In the genomic region with DNA sequence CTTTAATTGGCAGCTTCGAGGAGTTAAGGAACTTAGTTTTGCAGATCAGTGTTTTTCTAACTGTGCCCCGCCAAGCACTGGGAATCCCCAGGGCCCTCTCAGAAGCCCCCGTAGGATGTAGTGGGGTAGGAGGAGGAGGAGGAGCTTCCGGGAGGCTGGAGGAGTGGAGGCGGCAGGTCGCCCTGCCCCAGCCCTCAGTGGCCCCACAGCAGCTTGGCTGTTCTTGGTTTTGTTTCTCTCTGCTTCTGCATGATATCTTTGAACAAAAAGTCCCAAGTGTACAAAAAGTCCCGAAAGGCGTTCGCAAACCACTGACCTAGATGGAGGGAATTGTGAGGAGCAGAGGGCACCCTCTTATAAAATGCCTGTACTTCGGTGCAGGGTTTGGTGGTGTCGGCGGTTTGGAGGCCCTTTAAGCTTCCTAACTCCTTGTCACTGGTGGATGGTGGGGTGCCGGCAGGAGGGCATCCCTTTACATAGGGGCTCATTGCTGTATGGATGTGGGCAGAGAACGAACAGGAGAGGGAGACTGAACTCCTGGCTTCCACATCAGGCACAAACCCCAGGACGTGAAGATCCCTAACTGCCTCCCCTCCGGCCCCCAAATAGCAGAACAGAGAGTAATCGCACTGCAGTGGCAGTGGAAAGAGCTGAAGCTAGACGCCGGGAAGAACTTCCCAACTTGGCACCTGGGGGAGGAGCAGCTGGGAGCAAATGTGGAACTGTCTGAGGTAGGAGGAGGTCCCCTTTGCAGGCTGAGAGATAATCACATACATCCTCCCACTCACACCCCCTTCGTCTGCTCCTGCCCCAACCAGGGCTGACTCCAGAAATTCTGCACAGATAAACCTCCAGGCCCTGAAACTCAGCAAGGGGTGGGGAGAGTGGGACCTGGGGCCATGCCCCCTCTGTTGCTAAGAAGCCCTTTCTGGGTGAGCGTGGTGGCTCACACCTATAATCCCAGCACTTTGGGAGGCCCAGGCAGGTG, we compare ENCODE assay signal across 13 cellular contexts. TPM values are rescaled to one million over a fixed set of nuclear protein-coding genes. Genes with fewer than 3 reads are reported as not detected.
DNase-seq lines count a peak whose midpoint lies in the region; ATAC-seq, FAIRE-seq and TF ChIP-seq lines count a peak whose summit lies in the region.
"Had no signal": no experiment of that assay in that cellular context is flagged by ENCODE, and none has a peak within 500 bp of the region (broad histone marks: within the 10 kb centered on the region; RNA-seq: fewer than 3 reads in every experiment).

No MANE protein-coding gene starts in this region.

- peak overlapping the region; percentile 3 for H3K9ac ChIP-seq in neural cell (ENCODE audit: low read length)

- no peaks in the 10 kb centered on the region for H4K20me1 ChIP-seq in neural cell (ENCODE audit: insufficient read depth)

- H3K4me2 ChIP-seq in neural cell (ENCODE audit: low read length) = no peak overlapping the region

- H3K36me3 ChIP-seq in neural cell (ENCODE audit: insufficient read depth, low read length) (no peaks in the 10 kb centered on the region), WERI-Rb-1 (no peaks in the 10 kb centered on the region)

- no peaks in the 10 kb centered on the region for H3K27me3 ChIP-seq in neural cell (ENCODE audit: insufficient read depth, low read depth, low read length)
- H3K27me3 ChIP-seq in WERI-Rb-1 (ENCODE audit: insufficient read depth, low read depth, severe bottlenecking) = no peaks in the 10 kb centered on the region

- H3K4me3 ChIP-seq in neural cell (ENCODE audit: low read length) (peak overlapping the region; percentile 32), WERI-Rb-1 (ENCODE audit: low read depth, low read length) (no peak overlapping the region)
- H3K4me3 ChIP-seq: psoas muscle had no signal

- H2AFZ ChIP-seq in neural cell (ENCODE audit: low read depth, low read length) = no peak overlapping the region

- H3K27ac ChIP-seq in neural cell (ENCODE audit: low read length) (peak overlapping the region; percentile 30), WERI-Rb-1 (no peak overlapping the region)
- H3K27ac ChIP-seq: psoas muscle had no signal

- H3K9me3 ChIP-seq in neural cell (ENCODE audit: low read length) = no peaks in the 10 kb centered on the region
- no peaks in the 10 kb centered on the region for H3K9me3 ChIP-seq in WERI-Rb-1 (ENCODE audit: severe bottlenecking)
- H3K9me3 ChIP-seq: psoas muscle had no signal

- no peak for TF ChIP-seq RAD21 in neural cell (conservative IDR thresholded peaks at IDR 0.05)

- FAIRE-seq in H54 (lab: Jason Lieb, UNC) = no peak

- DNase-seq in D341Med (ENCODE audit: low spot score) = peak; percentile 53
- peak; percentile 45 for DNase-seq in GM19238 (ENCODE audit: insufficient read length, low spot score)
- DNase-seq in OCI-M1 (lab: John Stamatoyannopoulos, UW) = peak; percentile 52
- DNase-seq in WERI-Rb-1 = no peak
- no peak for DNase-seq in DMS114 treated with DMSO at 0.1 percent for 48 hours (lab: John Stamatoyannopoulos, UW; ENCODE audit: unreplicated experiment)
- DNase-seq in H54 (ENCODE audit: insufficient read length, low spot score) = no peak
- DNase-seq: EL, NCI-H1092, NCI-H510A, psoas muscle, T-helper 9 cell had no signal

- no peaks in the 10 kb centered on the region for H3K79me2 ChIP-seq in neural cell (replicated peaks; ENCODE audit: insufficient read depth, low read length)

- no peak for ATAC-seq in GM19463 (IDR thresholded peaks at IDR 0.05; ENCODE audit: unreplicated experiment)
- ATAC-seq: psoas muscle had no signal

- no peak for TF ChIP-seq POLR2A in H54 (IDR thresholded peaks at IDR 0.05; ENCODE audit: low read depth, low read length)

- TF ChIP-seq CTCF in neural cell (IDR thresholded peaks at IDR 0.05; ENCODE audit: poor library complexity, severe bottlenecking) (no peak), WERI-Rb-1 (IDR thresholded peaks at IDR 0.05; ENCODE audit: low read depth, low read length) (no peak)

- no peaks in the 10 kb centered on the region for H3F3A ChIP-seq in neural cell (ENCODE audit: insufficient read depth, low read length, poor library complexity, severe bottlenecking)

- H3K9me2 ChIP-seq in neural cell (ENCODE audit: insufficient read depth, low read length) = no peaks in the 10 kb centered on the region

- no peak for TF ChIP-seq EP300 in neural cell (conservative IDR thresholded peaks at IDR 0.05; ENCODE audit: poor library complexity, severe bottlenecking)

TF ChIP-seq in neural cell, 6 proteins besides CTCF, POLR2A, EP300 and RAD21:
- TF ChIP-seq REST (IDR thresholded peaks at IDR 0.05; ENCODE audit: borderline replicate concordance) (no peak), TAF1 (IDR thresholded peaks at IDR 0.05; ENCODE audit: low read depth) (no peak), POLR2AphosphoS5 (IDR thresholded peaks at IDR 0.05) (no peak), SMC3 (conservative IDR thresholded peaks at IDR 0.05; ENCODE audit: poor library complexity) (no peak), MXI1 (conservative IDR thresholded peaks at IDR 0.05; ENCODE audit: poor library complexity, severe bottlenecking) (no peak), EZH2 (IDR thresholded peaks at IDR 0.05; ENCODE audit: borderline replicate concordance, insufficient read depth, low read length, poor library complexity, severe bottlenecking) (no peak)

RNA-seq across cellular contexts. Expression of gene EPOP, which starts 20.1 kb away (rescaled TPM):
- polyA plus RNA-seq in neural cell = 1.1 and 1.5 TPM in 2 replicates
- 2.2 and 2.3 TPM in 2 replicates for polyA minus RNA-seq in neural cell

RNA-seq across cellular contexts. Expression of gene SRCIN1, which starts 49.0 kb away (rescaled TPM):
- polyA plus RNA-seq in neural cell = 18.0 and 22.8 TPM in 2 replicates
- 52.8 and 59.2 TPM in 2 replicates for polyA minus RNA-seq in neural cell

RNA-seq across cellular contexts. Expression of gene MLLT6, which starts 50.4 kb away (rescaled TPM):
- 19.7 and 26.0 TPM in 2 replicates for polyA plus RNA-seq in neural cell
- 44.8 and 47.6 TPM in 2 replicates for polyA minus RNA-seq in neural cell

Comparison
In these comparisons a context has a peak if more than half of its experiments do, and no peak if none do; other contexts are left out.
1. DNase-seq: peak in D341Med (single experiment), GM19238 (single experiment) and OCI-M1 (single experiment); none in WERI-Rb-1 (single experiment), DMS114 treated with DMSO at 0.1 percent for 48 hours (single experiment) and H54 (single experiment).